8 cellular contexts compared by ENCODE assay signal in the genomic region with DNA sequence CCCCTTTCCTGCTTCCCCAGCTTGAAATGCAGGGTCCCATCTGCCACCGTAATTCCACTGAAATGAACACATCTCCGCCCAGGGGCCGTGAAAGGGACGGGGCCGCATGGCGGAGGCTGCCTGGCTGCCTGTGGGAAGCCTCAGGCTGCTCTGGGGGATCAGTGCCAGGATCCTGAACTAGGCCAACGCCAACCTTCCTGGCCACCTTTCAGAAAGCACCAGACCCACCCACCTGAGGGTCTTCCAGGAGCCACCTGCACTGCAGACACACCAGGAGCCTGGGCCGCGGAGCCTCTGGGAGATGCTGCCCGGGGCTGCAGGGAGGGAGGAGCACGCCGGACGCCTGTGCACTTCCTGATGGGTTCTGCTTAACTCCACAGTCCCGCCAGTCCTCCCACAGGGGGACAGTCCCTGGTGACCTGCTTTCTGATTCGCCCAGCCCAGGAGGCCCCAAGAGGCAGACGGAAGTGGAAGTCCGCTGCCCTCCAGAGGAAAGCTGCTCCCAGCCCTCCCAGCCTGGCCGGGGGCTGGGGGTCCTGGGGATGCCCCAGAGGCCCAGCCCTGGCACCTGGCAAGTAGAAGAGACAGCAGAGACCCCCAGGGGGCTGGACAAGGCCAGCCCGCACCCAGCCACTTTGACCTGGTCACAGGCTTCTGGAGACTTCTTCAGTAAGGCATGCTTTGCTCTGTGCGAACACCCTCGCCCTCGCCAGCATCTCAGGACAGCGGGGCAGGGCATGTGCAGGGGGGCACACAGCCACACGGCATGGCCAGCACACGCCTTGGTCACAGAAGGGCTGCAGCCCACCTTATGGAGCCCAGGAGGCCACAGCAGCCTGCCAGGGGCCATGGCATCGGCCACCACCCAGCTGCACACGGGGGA. TPM values are rescaled to one million over a fixed set of nuclear protein-coding genes. Genes with fewer than 3 reads are reported as not detected.
DNase-seq lines count a peak whose midpoint lies in the region; ATAC-seq and TF ChIP-seq lines count a peak whose summit lies in the region.

Gene CARD9, minus strand, starts transcription at position 370 of the 883 bp plus-strand sequence. CDS start 1,591 bp downstream, outside the sequence.

- intact Hi-C loops in head of caudate nucleus (cut with DNase I): no loop called here
- intact Hi-C loops in CD8-positive, alpha-beta T cell (cut with DNase I, micrococcal nuclease): no loop called here
- intact Hi-C loops in testis (cut with DNase I; ENCODE audit: low total_unique reads): no loop called here

- peaks cover 7% of the 10 kb centered on the region for H3K4me1 Mint-ChIP-seq in CD8-positive, alpha-beta T cell (ENCODE audit: low read depth)

- no peak within 1 kb of the TSS for H3K9ac ChIP-seq in skeletal muscle satellite cell (ENCODE audit: low read depth, low read length)

- TF ChIP-seq POLR2A in testis (IDR thresholded peaks at IDR 0.05): no peak

- H3K4me3 ChIP-seq in skeletal muscle satellite cell (ENCODE audit: low read length): no peak within 1 kb of the TSS
- H3K4me3 ChIP-seq in CD8-positive, alpha-beta T cell (ENCODE audit: low read depth, low read length): no peak within 1 kb of the TSS
- no peak within 1 kb of the TSS for H3K4me3 ChIP-seq in testis

- POLR2A ChIA-PET in CD8-positive, alpha-beta T cell (lab: Charles Lee): interaction anchor here (2.0 kb wide), 1 partner anchor 10 kb away, joined by 6 read pairs; the partner anchor contains the start of gene DNLZ

- no peak within 1 kb of the TSS for H3K27ac Mint-ChIP-seq in CD8-positive, alpha-beta T cell

- peak; percentile 71 for DNase-seq in GM13977 (ENCODE audit: low spot score)
- peak in 34 of 42 donors; percentile 22 to 74 (median 54) for DNase-seq in head of caudate nucleus
- no peak for DNase-seq in CD8-positive, alpha-beta T cell
- DNase-seq in testis: no peak
- DNase-seq in HPDE6-E6E7 (ENCODE audit: extremely low spot score): no peak

- H3K9me3 Mint-ChIP-seq in CD8-positive, alpha-beta T cell: no peaks in the 10 kb centered on the region

- no peaks in the 10 kb centered on the region for H3K27me3 ChIP-seq in skeletal muscle satellite cell (ENCODE audit: control insufficient read depth, insufficient read depth, low read length)
- no peaks in the 10 kb centered on the region for H3K27me3 ChIP-seq in CD8-positive, alpha-beta T cell (ENCODE audit: insufficient read depth, low read length)
- H3K27me3 ChIP-seq in testis: no peaks in the 10 kb centered on the region

- H3K4me1 ChIP-seq in skeletal muscle satellite cell (ENCODE audit: control insufficient read depth, insufficient read depth, low read length): peaks cover 15% of the 10 kb centered on the region
- no peaks in the 10 kb centered on the region for H3K4me1 ChIP-seq in CD8-positive, alpha-beta T cell (ENCODE audit: insufficient read depth, low read length)
- H3K4me1 ChIP-seq in testis: peaks cover 8% of the 10 kb centered on the region

- ATAC-seq in SK-N-SH treated with all-trans-retinoic acid at 6 μM for 48 hours (peak; percentile 27), GM18520 (IDR thresholded peaks at IDR 0.05; ENCODE audit: unreplicated experiment) (no peak)
- ATAC-seq in CD8-positive, alpha-beta T cell: no peak

- CTCF ChIA-PET in CD8-positive, alpha-beta T cell (lab: Charles Lee): interaction anchor here (2.0 kb wide), 1 partner anchor 9 kb away, joined by 7 read pairs; no protein-coding TSS in a partner anchor

- H3K36me3 Mint-ChIP-seq in CD8-positive, alpha-beta T cell: peaks cover under 1% of the 10 kb centered on the region

- H3K27me3 Mint-ChIP-seq in CD8-positive, alpha-beta T cell (ENCODE audit: low read depth): no peaks in the 10 kb centered on the region

- H3K36me3 ChIP-seq in skeletal muscle satellite cell (ENCODE audit: insufficient read depth, low read length) (peaks cover 19% of the 10 kb centered on the region), testis (ENCODE audit: low read depth, missing control alignments) (no peaks in the 10 kb centered on the region)
- no peaks in the 10 kb centered on the region for H3K36me3 ChIP-seq in CD8-positive, alpha-beta T cell (ENCODE audit: insufficient read depth, low read length)

- H3K9me3 ChIP-seq in skeletal muscle satellite cell (replicated peaks; ENCODE audit: low read length) (no peaks in the 10 kb centered on the region), testis (no peaks in the 10 kb centered on the region)
- H3K9me3 ChIP-seq in CD8-positive, alpha-beta T cell (ENCODE audit: low read length): no peaks in the 10 kb centered on the region

- in situ Hi-C loops in GM13977 (cut with MboI; ENCODE audit: low pct_unique_long_range_greater_than_20kb, low sequenced_read_pairs, unreplicated experiment): no loop called here

- no peak within 1 kb of the TSS for H3K4me3 Mint-ChIP-seq in CD8-positive, alpha-beta T cell

- WGBS in testis, 2 donors: 85 to 94% methylated on average over 9 to 27 of the region's 27 CpGs

- TF ChIP-seq CTCF in GM13977 (IDR thresholded peaks at IDR 0.05; ENCODE audit: extremely low read depth, insufficient read depth, missing control alignments) (no peak), testis (IDR thresholded peaks at IDR 0.05) (no peak)
- TF ChIP-seq CTCF in CD8-positive, alpha-beta T cell (IDR thresholded peaks at IDR 0.05): no peak

- H3K27ac ChIP-seq in CD8-positive, alpha-beta T cell (ENCODE audit: low read depth, low read length): no peak within 1 kb of the TSS
- no peak within 1 kb of the TSS for H3K27ac ChIP-seq in testis

- H3K4me2 ChIP-seq in skeletal muscle satellite cell (ENCODE audit: low read length): peak within 1 kb of the TSS; percentile 20

TF ChIP-seq in SK-N-SH treated with all-trans-retinoic acid at 6 μM for 48 hours, 23 proteins besides CTCF, POLR2A, EP300 and RAD21:
- no peak for TF ChIP-seq ESRRG (CRISPR knock-in tag; IDR thresholded peaks at IDR 0.05)
- TF ChIP-seq ZC3H10 (CRISPR knock-in tag; IDR thresholded peaks at IDR 0.05): no peak
- TF ChIP-seq, protein P1, sequence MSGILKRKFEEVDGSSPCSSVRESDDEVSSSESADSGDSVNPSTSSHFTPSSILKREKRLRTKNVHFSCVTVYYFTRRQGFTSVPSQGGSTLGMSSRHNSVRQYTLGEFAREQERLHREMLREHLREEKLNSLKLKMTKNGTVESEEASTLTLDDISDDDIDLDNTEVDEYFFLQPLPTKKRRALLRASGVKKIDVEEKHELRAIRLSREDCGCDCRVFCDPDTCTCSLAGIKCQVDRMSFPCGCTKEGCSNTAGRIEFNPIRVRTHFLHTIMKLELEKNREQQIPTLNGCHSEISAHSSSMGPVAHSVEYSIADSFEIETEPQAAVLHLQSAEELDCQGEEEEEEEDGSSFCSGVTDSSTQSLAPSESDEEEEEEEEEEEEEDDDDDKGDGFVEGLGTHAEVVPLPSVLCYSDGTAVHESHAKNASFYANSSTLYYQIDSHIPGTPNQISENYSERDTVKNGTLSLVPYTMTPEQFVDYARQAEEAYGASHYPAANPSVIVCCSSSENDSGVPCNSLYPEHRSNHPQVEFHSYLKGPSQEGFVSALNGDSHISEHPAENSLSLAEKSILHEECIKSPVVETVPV (CRISPR knock-in tag; IDR thresholded peaks at IDR 0.05): no peak
- TF ChIP-seq CSDC2 (CRISPR knock-in tag; IDR thresholded peaks at IDR 0.05): no peak
- no peak for TF ChIP-seq GLIS3 (CRISPR knock-in tag; IDR thresholded peaks at IDR 0.05)
- TF ChIP-seq TCF4 (CRISPR knock-in tag; IDR thresholded peaks at IDR 0.05; ENCODE audit: borderline replicate concordance): no peak
- no peak for TF ChIP-seq POU6F1 (CRISPR knock-in tag; IDR thresholded peaks at IDR 0.05; ENCODE audit: borderline replicate concordance, low read depth)
- no peak for TF ChIP-seq TOX (CRISPR knock-in tag; IDR thresholded peaks at IDR 0.05; ENCODE audit: borderline replicate concordance)

RNA-seq across cellular contexts. Expression of gene CARD9, which starts in this region (rescaled TPM):
- 1.3 TPM in 2 replicates for total RNA-seq in skeletal muscle satellite cell (2012; rRNA removed)
- under 1 TPM; 0.14 to 0.31 TPM for total RNA-seq in CD8-positive, alpha-beta T cell
- total RNA-seq in testis: 1 to 10 TPM; 3.5 to 3.7 TPM
- polyA plus RNA-seq in testis (ENCODE audit: insufficient read depth, low read depth, low replicate concordance): 1.8 TPM

Comparison
In these comparisons a context has a peak if more than half of its experiments do, and no peak if none do; other contexts are left out.
1. DNase-seq: peak in GM13977 (single experiment) and head of caudate nucleus (34 of 42); none in CD8-positive, alpha-beta T cell (0 of 7), testis (single experiment) and HPDE6-E6E7 (single experiment).